15 cellular contexts compared by ENCODE assay signal in the genomic region with DNA sequence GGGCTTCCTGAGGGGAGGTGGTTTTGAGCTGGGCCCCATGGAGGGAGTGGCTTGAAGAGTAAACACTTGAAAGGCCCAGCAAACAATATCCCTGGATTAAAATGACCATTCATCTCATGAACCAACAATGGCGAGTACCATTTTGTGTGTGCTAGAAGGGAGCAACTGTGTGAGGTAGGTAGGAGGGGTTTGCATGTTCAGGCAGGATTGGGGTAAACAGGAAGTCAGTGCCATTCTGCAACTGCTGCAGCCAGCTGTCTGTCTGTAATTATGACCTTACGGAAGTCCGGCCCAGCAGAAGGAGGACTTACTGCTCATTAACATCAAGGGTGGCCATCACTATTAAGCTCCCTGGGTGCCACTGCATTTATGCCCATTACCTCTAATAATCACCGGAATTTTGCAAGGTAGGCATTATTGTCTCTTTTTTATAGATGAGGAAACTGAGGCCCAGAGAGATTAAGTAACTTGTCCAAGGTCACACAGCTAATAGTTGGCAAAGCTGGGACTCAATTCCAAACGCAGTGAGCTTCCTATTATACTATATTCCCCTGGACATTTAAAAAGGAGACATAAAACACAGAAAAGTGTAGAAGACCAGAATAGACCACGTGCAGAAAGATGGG. TPM values are rescaled to one million over a fixed set of nuclear protein-coding genes. Genes with fewer than 3 reads are reported as not detected.
DNase-seq lines count a peak whose midpoint lies in the region; ATAC-seq, FAIRE-seq and TF ChIP-seq lines count a peak whose summit lies in the region.
"Had no signal": no experiment of that assay in that cellular context is flagged by ENCODE, and none has a peak within 500 bp of the region (broad histone marks: within the 10 kb centered on the region; RNA-seq: fewer than 3 reads in every experiment).

No MANE protein-coding gene starts in this region.

- no peak overlapping the region for H2AK5ac ChIP-seq in H1 (ENCODE audit: low read depth, low read length)

- H4K8ac ChIP-seq in H1 (ENCODE audit: extremely low read depth, insufficient read depth, low read length): no peak overlapping the region

- H3K4me1 Mint-ChIP-seq in activated T-helper 17 cell treated with anti-CD3 and anti-CD28 coated beads, Interleukin-2, amount 50 U/mL, for 72 hours: peaks cover 15% of the 10 kb centered on the region

- POLR2A ChIA-PET in H1 (lab: Charles Lee; ENCODE audit: partially characterized antibody): no interaction called here

- no peaks in the 10 kb centered on the region for H3K36me3 ChIP-seq in H1 (ENCODE audit: control insufficient read depth in 2 of 4, insufficient read depth in 4 of 4, low read length in 3 of 4)

- CTCF ChIA-PET in H1 (lab: Charles Lee; ENCODE audit: partially characterized antibody): interaction anchor here (1.1 to 2.5 kb wide), 2 partner anchors 9 to 108 kb away, joined by 4 to 13 read pairs; no protein-coding TSS in a partner anchor

- H3K14ac ChIP-seq in H1 (ENCODE audit: insufficient read length): no peak overlapping the region

- H3K27me3 ChIP-seq in H1 (replicated peaks in 1 of 4; ENCODE audit: control insufficient read depth in 3 of 4, extremely low read depth in 1 of 4, insufficient read depth in 3 of 4, low read length in 3 of 4): no peaks in the 10 kb centered on the region
- H3K27me3 ChIP-seq: body of pancreas had no signal

- H3K79me1 ChIP-seq in H1 (ENCODE audit: low read depth, low read length): no peaks in the 10 kb centered on the region

- no peak for FAIRE-seq in H1 (lab: Jason Lieb, UNC)

- no peaks in the 10 kb centered on the region for H4K20me1 ChIP-seq in H1 (replicated peaks in 1 of 2; ENCODE audit: control insufficient read depth in 1 of 2, insufficient read depth in 2 of 2, low read length in 2 of 2)

- no peak overlapping the region for H3K56ac ChIP-seq in H1 (replicated peaks; ENCODE audit: insufficient read length, low read depth, low read length)

- no peak for TF ChIP-seq EP300 in H1 (IDR thresholded peaks at IDR 0.05; ENCODE audit: borderline replicate concordance in 1 of 2, low read depth in 2 of 2, low read length in 2 of 2)

- DNase-seq in DMS53 treated with DMSO at 0.1 percent for 48 hours (lab: John Stamatoyannopoulos, UW; ENCODE audit: unreplicated experiment) (peak; percentile 73), HCEC 1CT (peak; percentile 27), NCI-H510A treated with DMSO at 0.1 percent for 48 hours (lab: John Stamatoyannopoulos, UW) (peak; percentile 74), H1 (ENCODE audit: low read depth in 1 of 2, low spot score in 2 of 2) (no peak), Kasumi-1 (lab: John Stamatoyannopoulos, UW) (no peak)
- no peak for DNase-seq in effector CD4-positive, alpha-beta T cell
- DNase-seq: activated CD4-positive, alpha-beta T cell treated with anti-CD3 and anti-CD28 coated beads, Interleukin-2, amount 50 U/mL, for 4 hours; activated gamma-delta T cell treated with Interleukin-2 at 50 U/mL for 16 hours; body of pancreas; effector CD8-positive, alpha-beta T cell; foreskin fibroblast; NCI-H187 had no signal

- 0 out of 2 replicates have a peak overlapping the region, but pooled peaks have one; percentile 40 for H2AFZ ChIP-seq in H1 (ENCODE audit: low read length)

- no peak overlapping the region for H3K18ac ChIP-seq in H1 (ENCODE audit: extremely low read depth, low read length)

- no peak overlapping the region for H3K9ac ChIP-seq in H1 (replicated peaks in 1 of 4; ENCODE audit: extremely low read depth in 1 of 4, low read depth in 3 of 4, low read length in 3 of 4)

- H3K4me2 ChIP-seq in H1 (ENCODE audit: insufficient read depth in 1 of 2, low read depth in 2 of 2, low read length in 2 of 2): no peak overlapping the region

- H2BK120ac ChIP-seq in H1 (replicated peaks; ENCODE audit: low read depth, low read length): no peak overlapping the region

- 82% methylated on average over 6 of the region's 6 CpGs; no CpG with 5 or more reads in 1 of the 2 experiments for WGBS in H1 (ENCODE audit: extremely low coverage in 1 of 2, insufficient coverage in 1 of 2, insufficient read length in 1 of 2, insufficient replicate concordance in 2 of 2, low coverage in 1 of 2, low lambda C conversion rate in 2 of 2, missing lambda C conversion rate in 1 of 2), 2 experiments

- peaks cover 2% of the 10 kb centered on the region for H3K27me3 Mint-ChIP-seq in activated T-helper 17 cell treated with anti-CD3 and anti-CD28 coated beads, Interleukin-2, amount 50 U/mL, for 72 hours

- H4K91ac ChIP-seq in H1 (replicated peaks; ENCODE audit: insufficient read length, low read length): no peak overlapping the region

- no peaks in the 10 kb centered on the region for H3K23me2 ChIP-seq in H1 (ENCODE audit: low read depth, low read length)

- ATAC-seq in activated T-helper 17 cell treated with anti-CD3 and anti-CD28 coated beads, Interleukin-2, amount 50 U/mL, for 72 hours (replicated peaks): no peak
- ATAC-seq: body of pancreas had no signal

- no peaks in the 10 kb centered on the region for H3K9me3 Mint-ChIP-seq in activated T-helper 17 cell treated with anti-CD3 and anti-CD28 coated beads, Interleukin-2, amount 50 U/mL, for 72 hours
- H3K9me3 Mint-ChIP-seq: T-helper 2 cell treated with Interferon-gamma antibody and Interleukin-4, amounts not matched to agents 5 μg/mL and 100 μg/mL, for 36 hours had no signal

- TF ChIP-seq POLR2A in H1 (IDR thresholded peaks at IDR 0.05; ENCODE audit: control extremely low read depth in 1 of 2, low read depth in 2 of 2, low read length in 2 of 2): no peak

- H3K79me2 ChIP-seq in H1 (ENCODE audit: control insufficient read depth in 1 of 2, insufficient read depth in 2 of 2, low read length in 2 of 2): no peaks in the 10 kb centered on the region

- no peak overlapping the region for H2BK15ac ChIP-seq in H1 (ENCODE audit: low read length)

- H3K4ac ChIP-seq in H1 (replicated peaks; ENCODE audit: insufficient read length, low read depth, low read length): no peak overlapping the region

- H2BK20ac ChIP-seq in H1 (ENCODE audit: low read length): peak overlapping the region; percentile 92; the same call in 1 of the 2 replicates

- H3K4me1 ChIP-seq in H1 (replicated peaks in 1 of 4; ENCODE audit: control insufficient read depth in 3 of 4, insufficient read depth in 4 of 4, low read length in 3 of 4): peaks cover 0 to 8% (median 5%) of the 10 kb centered on the region in 4 experiments; a peak in 3 of 7 replicates
- H3K4me1 ChIP-seq: body of pancreas had no signal

- no peak overlapping the region for H2BK5ac ChIP-seq in H1 (ENCODE audit: low read depth, low read length)

- no peak for TF ChIP-seq RAD21 in H1 (IDR thresholded peaks at IDR 0.05 in 1 of 2, conservative IDR thresholded peaks at IDR 0.05 in 1 of 2; ENCODE audit: low read depth in 2 of 2, low read length in 2 of 2)

- no peaks in the 10 kb centered on the region for H3K36me3 Mint-ChIP-seq in activated T-helper 17 cell treated with anti-CD3 and anti-CD28 coated beads, Interleukin-2, amount 50 U/mL, for 72 hours (ENCODE audit: low read depth)

- H3K27ac Mint-ChIP-seq in activated T-helper 17 cell treated with anti-CD3 and anti-CD28 coated beads, Interleukin-2, amount 50 U/mL, for 72 hours: no peak overlapping the region
- H3K27ac Mint-ChIP-seq: T-helper 2 cell treated with Interferon-gamma antibody and Interleukin-4, amounts not matched to agents 5 μg/mL and 100 μg/mL, for 36 hours had no signal

- H4K5ac ChIP-seq in H1 (ENCODE audit: insufficient read length, low read depth, low read length): no peak overlapping the region

- H3K9me3 ChIP-seq in H1 (ENCODE audit: insufficient read depth in 2 of 2, low read depth in 1 of 2, low read length in 1 of 2): no peaks in the 10 kb centered on the region
- H3K9me3 ChIP-seq: body of pancreas had no signal

- no peak overlapping the region for H3K27ac ChIP-seq in H1 (ENCODE audit: low read depth, low read length)
- H3K27ac ChIP-seq: body of pancreas, skin epidermis had no signal

- no peak overlapping the region for H3K4me3 Mint-ChIP-seq in activated T-helper 17 cell treated with anti-CD3 and anti-CD28 coated beads, Interleukin-2, amount 50 U/mL, for 72 hours
- H3K4me3 Mint-ChIP-seq: T-helper 2 cell treated with Interferon-gamma antibody and Interleukin-4, amounts not matched to agents 5 μg/mL and 100 μg/mL, for 36 hours had no signal

- H3K4me3 ChIP-seq in H1 (ENCODE audit: extremely low read depth in 1 of 4, insufficient read depth in 2 of 4, low read depth in 3 of 4, low read length in 4 of 4): no peak overlapping the region
- H3K4me3 ChIP-seq: body of pancreas, skin epidermis had no signal

- no peak overlapping the region for H3K23ac ChIP-seq in H1 (ENCODE audit: insufficient read length)

- H2BK12ac ChIP-seq in H1 (ENCODE audit: low read depth, low read length): no peak overlapping the region

- TF ChIP-seq CTCF in H1 (IDR thresholded peaks at IDR 0.05; ENCODE audit: control extremely low read depth in 1 of 3, insufficient read depth in 1 of 3, low read depth in 1 of 3, low read length in 3 of 3): no peak

RNA-seq across cellular contexts. Expression of a gene that starts 16.6 kb away (rescaled TPM):
- 14.0 and 19.8 TPM in 2 replicates for total RNA-seq in H1 (2021; fragmentation: NEBNext Ultra II Directional; extraction: Animal tissue kit (Norgen Biotek cat#: 25700))
- polyA plus RNA-seq in H1 (2011; rRNA removed): 69.6 and 74.7 TPM in 2 replicates
- polyA plus RNA-seq in H1 (2011; cell fraction: cytosol; rRNA removed): 53.9 TPM
- polyA plus RNA-seq in H1 (2011; cell fraction: nucleus; rRNA removed): 35.6 TPM
- 21.2 to 43.8 TPM (median 34.3 TPM) in 4 replicates for polyA plus RNA-seq in H1 (2012, experiment 1 of 2)
- polyA plus RNA-seq in H1 (2012, experiment 2 of 2): 101 TPM
- polyA plus RNA-seq in H1 (2013, experiment 1 of 2): 14.7 TPM
- polyA plus RNA-seq in H1 (2013, experiment 2 of 2): 17.6 TPM
- 3.6 and 10.3 TPM in 2 replicates for polyA minus RNA-seq in H1 (2011; rRNA and poly(A)+ RNA removed)
- polyA minus RNA-seq in H1 (2011; cell fraction: cytosol; rRNA and poly(A)+ RNA removed): 8.7 TPM
- polyA minus RNA-seq in H1 (2011; cell fraction: nucleus; rRNA and poly(A)+ RNA removed): 7.6 TPM
- total RNA-seq in activated T-helper 17 cell treated with anti-CD3 and anti-CD28 coated beads, Interleukin-2, amount 50 U/mL, for 72 hours: 10 to 100 TPM; 58.5 to 58.8 TPM

RNA-seq across cellular contexts. Expression of a gene that starts 28.1 kb away (rescaled TPM):
- 9.4 and 9.6 TPM in 2 replicates for total RNA-seq in H1 (2021; fragmentation: NEBNext Ultra II Directional; extraction: Animal tissue kit (Norgen Biotek cat#: 25700))
- 2.5 and 3.3 TPM in 2 replicates for polyA plus RNA-seq in H1 (2011; rRNA removed)
- polyA plus RNA-seq in H1 (2011; cell fraction: cytosol; rRNA removed): 4.9 TPM
- polyA plus RNA-seq in H1 (2011; cell fraction: nucleus; rRNA removed): 7.5 TPM
- 5.3 to 6.9 TPM (median 6.0 TPM) in 4 replicates for polyA plus RNA-seq in H1 (2012, experiment 1 of 2)
- 1.4 TPM for polyA plus RNA-seq in H1 (2012, experiment 2 of 2)
- 3.8 TPM for polyA plus RNA-seq in H1 (2013, experiment 1 of 2)
- 4.1 TPM for polyA plus RNA-seq in H1 (2013, experiment 2 of 2)
- polyA minus RNA-seq in H1 (2011; rRNA and poly(A)+ RNA removed): 17.7 and 32.5 TPM in 2 replicates
- 8.6 TPM for polyA minus RNA-seq in H1 (2011; cell fraction: cytosol; rRNA and poly(A)+ RNA removed)
- polyA minus RNA-seq in H1 (2011; cell fraction: nucleus; rRNA and poly(A)+ RNA removed): 28.2 TPM
- total RNA-seq in activated T-helper 17 cell treated with anti-CD3 and anti-CD28 coated beads, Interleukin-2, amount 50 U/mL, for 72 hours: 10 to 100 TPM in 1 of 2 donors, 1 to 10 TPM in 1; 1.8 to 68.2 TPM

RNA-seq across cellular contexts. Expression of a gene that starts 35.5 kb away (rescaled TPM):
- 0.76 and 1.0 TPM in 2 replicates for total RNA-seq in H1 (2021; fragmentation: NEBNext Ultra II Directional; extraction: Animal tissue kit (Norgen Biotek cat#: 25700))
- polyA plus RNA-seq in H1 (2011; rRNA removed): 1.9 and 2.2 TPM in 2 replicates
- polyA plus RNA-seq in H1 (2011; cell fraction: cytosol; rRNA removed): 2.5 TPM
- 8.4 TPM for polyA plus RNA-seq in H1 (2011; cell fraction: nucleus; rRNA removed)
- 1.6 to 2.5 TPM (median 1.9 TPM) in 4 replicates for polyA plus RNA-seq in H1 (2012, experiment 1 of 2)
- polyA plus RNA-seq in H1 (2012, experiment 2 of 2): 3.8 TPM
- 1.6 TPM for polyA plus RNA-seq in H1 (2013, experiment 1 of 2)
- 1.4 TPM for polyA plus RNA-seq in H1 (2013, experiment 2 of 2)
- polyA minus RNA-seq in H1 (2011; rRNA and poly(A)+ RNA removed): 0.57 and 0.68 TPM in 2 replicates
- polyA minus RNA-seq in H1 (2011; cell fraction: cytosol; rRNA and poly(A)+ RNA removed): 1.4 TPM
- 1.7 TPM for polyA minus RNA-seq in H1 (2011; cell fraction: nucleus; rRNA and poly(A)+ RNA removed)
- 1 to 10 TPM; 2.1 to 3.0 TPM for total RNA-seq in activated T-helper 17 cell treated with anti-CD3 and anti-CD28 coated beads, Interleukin-2, amount 50 U/mL, for 72 hours

Comparison
In these comparisons a context has a peak if more than half of its experiments do, and no peak if none do; other contexts are left out.
1. DNase-seq: peak in DMS53 treated with DMSO at 0.1 percent for 48 hours (single experiment), HCEC 1CT (single experiment) and NCI-H510A treated with DMSO at 0.1 percent for 48 hours (single experiment); none in H1 (0 of 2), Kasumi-1 (0 of 2) and effector CD4-positive, alpha-beta T cell (single experiment).